Comparison of ENCODE assay signal across 19 cellular contexts in the genomic region with DNA sequence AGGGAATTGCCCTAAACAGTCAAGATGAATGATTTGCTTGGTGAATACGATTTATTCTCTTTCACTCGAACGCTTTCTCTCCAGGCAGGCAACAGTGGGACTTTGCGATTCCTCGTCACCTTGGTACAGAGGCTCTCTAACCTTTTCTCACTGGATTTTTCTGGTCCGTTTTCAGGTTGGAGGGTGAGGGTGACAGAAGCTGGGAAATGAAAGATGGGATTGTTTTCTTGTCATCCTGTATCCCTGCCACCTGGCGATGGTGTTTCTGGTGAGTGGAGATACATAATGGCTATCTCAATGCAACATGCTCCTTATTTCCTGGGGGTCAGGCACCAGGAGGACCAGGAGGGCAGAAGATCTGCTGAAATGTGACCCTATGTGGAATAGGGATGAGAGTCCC.
"Had no signal": no experiment of that assay in that cellular context is flagged by ENCODE, and none has a peak within 500 bp of the region (broad histone marks: within the 10 kb centered on the region; RNA-seq: fewer than 3 reads in every experiment).

No MANE protein-coding gene starts in this region.

- H3K27ac Mint-ChIP-seq: neural progenitor cell; stimulated activated memory B cell treated with anti-CD40 and anti-IgM and Interleukin-4, amounts not matched to agents 10 μg/mL and 1 μg/mL and 100 μg/mL, for 72 hours; type B pancreatic cell had no signal

- H3K27me3 Mint-ChIP-seq: effector memory CD8-positive, alpha-beta T cell had no signal

- DNase-seq: cerebellar nuclear complex; cortex of kidney; effector memory CD8-positive, alpha-beta T cell; erythroblast; left cardiac atrium; left ventricle myocardium inferior; lower lobe of right lung; nucleus accumbens; right cardiac atrium; spleen; stimulated activated CD4-positive, alpha-beta T cell treated with anti-CD3 and anti-CD28 coated beads, Interleukin-4, amount 100 ng/mL, for 4 hours; stimulated activated naive CD8-positive, alpha-beta T cell treated with anti-CD3 and anti-CD28 coated beads, Interleukin-15, Interleukin-2, amounts not matched to agents 100 U/mL and 50 U/mL, for 24 hours; substantia nigra; testis; tibial artery had no signal

- H3K4me1 Mint-ChIP-seq: stimulated activated memory B cell treated with anti-CD40 and anti-IgM and Interleukin-4, amounts not matched to agents 10 μg/mL and 1 μg/mL and 100 μg/mL, for 72 hours had no signal

- H3K4me3 Mint-ChIP-seq: natural killer cell treated with Interleukin-12 subunit alpha and Interleukin-12 subunit beta and Interleukin-15 and Interleukin-18, amount 100 ng/mL, for 72 hours; neural progenitor cell; stimulated activated memory B cell treated with anti-CD40 and anti-IgM and Interleukin-4, amounts not matched to agents 10 μg/mL and 1 μg/mL and 100 μg/mL, for 72 hours; type B pancreatic cell had no signal

- ATAC-seq: effector memory CD8-positive, alpha-beta T cell; left cardiac atrium; lower lobe of right lung; natural killer cell treated with Interleukin-12 subunit alpha and Interleukin-12 subunit beta and Interleukin-15 and Interleukin-18, amount 100 ng/mL, for 72 hours; right cardiac atrium; stimulated activated memory B cell treated with anti-CD40 and anti-IgM and Interleukin-4, amounts not matched to agents 10 μg/mL and 1 μg/mL and 100 μg/mL, for 72 hours; stimulated activated naive CD8-positive, alpha-beta T cell treated with anti-CD3 and anti-CD28 coated beads, Interleukin-15, Interleukin-2, amounts not matched to agents 100 U/mL and 50 U/mL, for 24 hours had no signal

- H3K36me3 Mint-ChIP-seq: natural killer cell treated with Interleukin-12 subunit alpha and Interleukin-12 subunit beta and Interleukin-15 and Interleukin-18, amount 100 ng/mL, for 72 hours; neural progenitor cell; stimulated activated memory B cell treated with anti-CD40 and anti-IgM and Interleukin-4, amounts not matched to agents 10 μg/mL and 1 μg/mL and 100 μg/mL, for 72 hours; type B pancreatic cell had no signal

- H3K9me3 Mint-ChIP-seq: effector memory CD8-positive, alpha-beta T cell; natural killer cell treated with Interleukin-12 subunit alpha and Interleukin-12 subunit beta and Interleukin-15 and Interleukin-18, amount 100 ng/mL, for 72 hours; neural progenitor cell; type B pancreatic cell had no signal
